9 cellular contexts compared by ENCODE assay signal in the genomic region with DNA sequence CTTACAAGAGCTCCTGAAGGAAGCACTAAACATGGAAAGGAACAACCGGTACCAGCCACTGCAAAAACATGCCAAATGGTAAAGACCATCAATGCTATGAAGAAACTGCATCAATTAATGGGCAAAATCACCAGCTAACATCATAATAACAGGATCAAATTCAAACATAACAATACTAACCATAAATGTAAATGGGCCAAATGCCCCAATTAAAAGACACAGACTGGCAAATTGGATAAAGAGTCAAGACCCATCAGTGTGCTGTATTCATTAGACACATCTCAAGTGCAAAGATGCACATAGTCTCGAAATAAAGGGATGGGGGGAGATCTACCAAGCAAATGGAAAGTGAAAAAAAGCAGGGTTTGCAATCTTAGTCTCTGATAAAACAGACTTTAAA. TPM values are rescaled to one million over a fixed set of nuclear protein-coding genes. Genes with fewer than 3 reads are reported as not detected.
"Had no signal": no experiment of that assay in that cellular context is flagged by ENCODE, and none has a peak within 500 bp of the region (broad histone marks: within the 10 kb centered on the region; RNA-seq: fewer than 3 reads in every experiment).

No MANE protein-coding gene starts in this region.

RNA-seq across cellular contexts. Expression of a gene that starts 47.6 kb away (rescaled TPM):
- total RNA-seq: activated CD4-positive, alpha-beta memory T cell treated with anti-CD3 and anti-CD28 coated beads for 36 hours; activated CD4-positive, alpha-beta memory T cell treated with anti-CD3 and anti-CD28 coated beads, Interleukin-2, amount 10 ng/mL, durations not matched to agents 7 days and 5 days; activated CD4-positive, alpha-beta T cell treated with anti-CD3 and anti-CD28 coated beads for 36 hours; activated CD8-positive, alpha-beta memory T cell treated with anti-CD3 and anti-CD28 coated beads for 36 hours; activated CD8-positive, alpha-beta memory T cell treated with anti-CD3 and anti-CD28 coated beads, Interleukin-2, amount 10 ng/mL, durations not matched to agents 7 days and 5 days; activated CD8-positive, alpha-beta T cell treated with anti-CD3 and anti-CD28 coated beads for 36 hours; activated CD8-positive, alpha-beta T cell treated with anti-CD3 and anti-CD28 coated beads, Interleukin-2, amount 10 ng/mL, durations not matched to agents 7 days and 5 days; T-helper 1 cell treated with Interleukin-12 subunit alpha and Interleukin-12 subunit beta and Interleukin-4 antibody, amounts not matched to agents 30 ng/mL and 1 ng/mL, for 36 hours; T-helper 2 cell treated with Interferon-gamma antibody and Interleukin-4, amounts not matched to agents 100 ng/mL and 5 ng/mL, for 36 hours had no signal
